ENCODE assay signal across 8 cellular contexts in the genomic region with DNA sequence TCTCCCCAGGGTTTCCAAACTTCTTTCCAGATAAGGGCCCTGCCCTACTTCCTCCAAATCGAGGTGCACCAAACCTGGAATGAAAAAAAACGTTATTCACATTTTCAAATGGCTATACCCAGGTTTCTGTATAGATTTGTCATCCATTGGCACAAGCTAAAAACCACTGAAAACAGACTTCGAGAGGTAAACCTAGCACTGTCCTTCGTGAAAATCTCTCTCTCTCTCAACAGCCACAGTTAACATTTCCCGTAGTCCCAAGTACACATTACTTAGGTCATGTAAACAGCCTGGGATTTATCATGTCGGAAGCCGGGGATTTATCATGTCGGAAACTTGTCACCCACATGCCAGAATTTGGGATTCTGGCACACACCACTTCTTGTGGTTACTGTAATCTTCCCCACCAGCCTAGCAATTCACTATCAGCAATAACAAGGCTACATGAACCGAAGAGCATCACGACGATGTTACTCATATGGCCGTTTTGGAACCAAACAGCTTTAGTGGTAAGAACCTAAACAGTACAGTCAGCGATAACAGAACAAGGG. TPM values are rescaled to one million over a fixed set of nuclear protein-coding genes. Genes with fewer than 3 reads are reported as not detected.
DNase-seq lines count a peak whose midpoint lies in the region; ATAC-seq and TF ChIP-seq lines count a peak whose summit lies in the region.

No MANE protein-coding gene starts in this region.

- no peak for ATAC-seq in Right ventricle myocardium inferior
- ATAC-seq in HG02623 (IDR thresholded peaks at IDR 0.05; ENCODE audit: unreplicated experiment): no peak

- peaks cover 45% of the 10 kb centered on the region for H3K36me3 ChIP-seq in cardiac muscle cell
- peaks cover 42% of the 10 kb centered on the region for H3K36me3 ChIP-seq in thymus (ENCODE audit: control insufficient read depth, insufficient read depth)

- H3K27ac ChIP-seq in cardiac muscle cell (peak overlapping the region; percentile 99), adipose tissue (ENCODE audit: low read depth, low read length) (peak overlapping the region; percentile 53), thymus (ENCODE audit: low read depth) (peak overlapping the region; percentile 97)

- no peak for TF ChIP-seq CTCF in cardiac muscle cell (IDR thresholded peaks at IDR 0.05; ENCODE audit: low read depth, low read length)

- intact Hi-C loops in Right ventricle myocardium inferior (cut with DNase I): loop anchor here (5.0 to 10.0 kb wide), 3 partner anchors 140 to 733 kb away; a partner anchor contains a TSS

- H3K4me3 ChIP-seq in cardiac muscle cell: peak overlapping the region; percentile 96
- H3K4me3 ChIP-seq in thymus (ENCODE audit: low read length): peak overlapping the region; percentile 87

- H3K27me3 ChIP-seq in cardiac muscle cell: no peaks in the 10 kb centered on the region
- H3K27me3 ChIP-seq in thymus (ENCODE audit: control insufficient read depth, insufficient read depth): no peaks in the 10 kb centered on the region

- DNase-seq in cardiac muscle cell (ENCODE audit: low read depth in 1 of 2, low spot score in 1 of 2) (peak in 1 of 2 donors; percentile 92), Right ventricle myocardium inferior (ENCODE audit: missing footprints) (no peak), left kidney (ENCODE audit: low read depth, low spot score) (peak; percentile 53), NCI-H146 (lab: John Stamatoyannopoulos, UW) (no peak), SIG-M5 treated with dmso at 0.1 percent for 504 hours (lab: John Stamatoyannopoulos, UW; ENCODE audit: unreplicated experiment) (no peak)

- H3K9me3 ChIP-seq in cardiac muscle cell (ENCODE audit: low read depth): no peaks in the 10 kb centered on the region
- H3K9me3 ChIP-seq in thymus (ENCODE audit: control insufficient read depth): no peaks in the 10 kb centered on the region

- H3K4me1 ChIP-seq in cardiac muscle cell (ENCODE audit: low read depth) (peaks cover 14% of the 10 kb centered on the region), thymus (ENCODE audit: control insufficient read depth, insufficient read depth, low read length) (peaks cover 10% of the 10 kb centered on the region)

- WGBS in adipose tissue, 3 donors: 0% methylated on average over 13 of the region's 13 CpGs
- 1% methylated on average over 13 of the region's 13 CpGs for WGBS in thymus

RNA-seq across cellular contexts. Expression of a gene that starts 1.2 kb away (rescaled TPM):
- total RNA-seq in cardiac muscle cell (726 and 1,000 TPM in 2 replicates), Right ventricle myocardium inferior (321 TPM)
- polyA plus RNA-seq in cardiac muscle cell (591 and 639 TPM in 2 replicates), adipose tissue (100 to 1,000 TPM; 162 to 684 (median 514) TPM), thymus (937 TPM)

RNA-seq across cellular contexts. Expression of a gene that starts 1.9 kb away (rescaled TPM):
- 28.1 and 40.3 TPM in 2 replicates for total RNA-seq in cardiac muscle cell
- polyA plus RNA-seq in cardiac muscle cell: 29.1 and 31.3 TPM in 2 replicates
- 14.7 TPM for total RNA-seq in Right ventricle myocardium inferior
- 10 to 100 TPM; 15.5 to 34.8 (median 19.6) TPM for polyA plus RNA-seq in adipose tissue
- polyA plus RNA-seq in thymus: 126 TPM

RNA-seq across cellular contexts. Expression of a gene that starts 8.0 kb away (rescaled TPM):
- total RNA-seq in cardiac muscle cell (8.1 and 17.0 TPM in 2 replicates), Right ventricle myocardium inferior (8.2 TPM)
- polyA plus RNA-seq in cardiac muscle cell (22.2 and 32.9 TPM in 2 replicates), adipose tissue (1 to 10 TPM; 5.2 to 9.9 (median 7.2) TPM), thymus (24.4 TPM)

RNA-seq across cellular contexts. Expression of a gene that starts 55.9 kb away (rescaled TPM):
- total RNA-seq in cardiac muscle cell (not detected in 2 replicates), Right ventricle myocardium inferior (3.8 TPM)
- polyA plus RNA-seq in cardiac muscle cell (not detected in 2 replicates), adipose tissue (1 to 10 TPM in 2 of 3 donors, under 1 TPM in 1; 0.53 to 9.4 (median 4.3) TPM), thymus (6.2 TPM)
